In genomic region chr2:142065700-142066099, GRCh38 we compare ENCODE assay signal across 20 cellular contexts.
"Had no signal": no experiment of that assay in that cellular context is flagged by ENCODE, and none has a peak within 500 bp of the region (broad histone marks: within the 10 kb centered on the region; RNA-seq: fewer than 3 reads in every experiment).

No MANE protein-coding gene starts in this region.

- ATAC-seq: activated CD8-positive, alpha-beta T cell treated with anti-CD3 and anti-CD28 coated beads, Interleukin-2, amount 10 ng/mL, durations not matched to agents 7 days and 5 days; activated naive CD4-positive, alpha-beta T cell treated with anti-CD3 and anti-CD28 coated beads, Interleukin-2, amount 50 U/mL, for 72 hours; left lung; naive thymus-derived CD4-positive, alpha-beta T cell; right lobe of liver; stimulated activated effector memory CD8-positive, alpha-beta T cell treated with anti-CD3 and anti-CD28 coated beads, Interleukin-12 subunit alpha, Interleukin-12 subunit beta, amount 100 ng/mL, for 72 hours; stimulated activated naive CD8-positive, alpha-beta T cell treated with anti-CD3 and anti-CD28 coated beads, Interleukin-15, amount 100 ng/mL, for 72 hours had no signal

- DNase-seq: activated CD4-positive, alpha-beta T cell treated with anti-CD3 and anti-CD28 coated beads for 1 hour; activated CD4-positive, alpha-beta T cell treated with anti-CD3 and anti-CD28 coated beads, Interleukin-2, amount 50 U/mL, for 1 hour; activated CD8-positive, alpha-beta T cell treated with anti-CD3 and anti-CD28 coated beads, Interleukin-2, amount 10 ng/mL, durations not matched to agents 7 days and 5 days; activated T-cell treated with anti-CD3 and anti-CD28 coated beads, Interleukin-2, amount 50 U/mL, for 1 hour; adrenal gland; effector memory CD4-positive, alpha-beta T cell; glutamatergic neuron; hippocampal formation; kidney glomerular epithelial cell; left lung; naive thymus-derived CD4-positive, alpha-beta T cell; occipital lobe; right lobe of liver; stimulated activated CD4-positive, alpha-beta T cell treated with anti-CD3 and anti-CD28 coated beads, Interleukin-2, amount 100 ng/mL, for 24 hours; stimulated activated naive CD8-positive, alpha-beta T cell treated with anti-CD3 and anti-CD28 coated beads, Interleukin-15, amount 100 ng/mL, for 72 hours; testis; trophoblast cell; uterus had no signal
